ENCODE assay signal across 8 cellular contexts in the genomic region with DNA sequence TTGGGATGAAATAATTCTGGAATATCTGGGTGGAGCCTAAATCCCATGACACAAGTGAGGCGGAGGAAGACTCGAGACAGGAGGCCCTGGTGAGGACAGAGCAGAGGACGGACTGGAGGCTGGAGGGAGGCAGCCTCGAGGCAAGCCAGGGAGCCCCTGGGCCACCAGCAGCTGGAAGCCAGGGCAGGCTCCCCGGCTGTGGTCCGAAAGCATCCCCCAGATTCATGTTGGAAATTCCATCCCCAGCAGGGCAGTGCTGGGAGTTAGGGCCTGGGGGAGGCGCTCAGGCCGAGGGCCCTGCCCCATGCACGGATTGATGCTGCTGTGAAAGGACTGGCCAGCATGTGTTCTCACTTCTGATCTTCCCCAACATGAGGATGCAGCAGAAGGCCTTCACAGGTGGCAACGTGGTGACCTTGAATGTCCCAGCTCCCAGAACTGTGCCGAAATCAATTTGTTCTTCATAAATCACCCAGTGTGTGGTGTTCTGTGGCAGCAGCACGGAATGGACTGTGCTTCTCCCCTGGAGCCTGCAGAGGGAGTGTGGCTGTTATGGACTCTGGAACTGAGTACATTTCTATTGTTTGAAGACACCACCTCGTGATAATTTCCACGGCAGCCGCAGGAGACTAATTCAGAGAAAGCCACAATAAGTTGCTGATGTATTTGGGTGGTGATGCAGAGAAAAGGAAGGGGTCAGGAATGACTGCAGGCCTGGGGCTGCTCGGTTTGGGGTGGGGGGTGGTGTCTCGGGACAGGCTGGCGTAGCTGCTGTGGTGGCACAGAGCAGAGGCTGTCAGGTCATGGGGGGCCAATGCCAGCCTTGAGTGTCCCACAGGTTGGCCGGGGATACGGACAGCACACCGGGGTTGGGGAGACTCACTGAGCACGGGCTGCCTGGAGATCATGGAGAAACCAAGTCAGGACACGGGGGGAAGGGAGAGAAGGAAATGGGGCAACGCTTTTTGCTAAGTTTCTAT. TPM values are rescaled to one million over a fixed set of nuclear protein-coding genes. Genes with fewer than 3 reads are reported as not detected.
A peak's percentile ranks its signal among the peaks of the same experiment; 100 is the strongest.
DNase-seq lines count a peak whose midpoint lies in the region; ATAC-seq and TF ChIP-seq lines count a peak whose summit lies in the region.

No MANE protein-coding gene starts in this region.

- H3K4me3 Mint-ChIP-seq in central memory CD8-positive, alpha-beta T cell, result no peak overlapping the region
- no peak overlapping the region for H3K4me3 Mint-ChIP-seq in natural killer cell treated with Interleukin-12 subunit alpha and Interleukin-12 subunit beta and Interleukin-15 and Interleukin-18, amount 100 ng/mL, for 72 hours
- no peak overlapping the region for H3K4me3 Mint-ChIP-seq in activated T-helper 2 cell treated with anti-CD3 and anti-CD28 coated beads, Interferon-gamma antibody, Interleukin-2, Interleukin-4, amounts not matched to agents 10 μg/mL and 5 μg/mL and 100 μg/mL, durations not matched to agents 14 hours and 24 hours and 36 hours (ENCODE audit: low read depth)

- H3K4me3 ChIP-seq in Jurkat, Clone E6-1 (ENCODE audit: low read length), result no peak overlapping the region
- H3K4me3 ChIP-seq in MM.1S (ENCODE audit: low read length) (no peak overlapping the region), aorta (ENCODE audit: low read length in 2 of 2) (no peak overlapping the region)

- H3K27ac ChIP-seq in MM.1S (ENCODE audit: low read length) (no peak overlapping the region), aorta (ENCODE audit: low read depth in 1 of 2, low read length in 2 of 2) (no peak overlapping the region)

- 88 to 91% methylated on average over 24 of the region's 24 CpGs for WGBS in aorta, 2 donors

- H3K27me3 ChIP-seq in MM.1S (replicated peaks; ENCODE audit: insufficient read depth, low read length), result no peaks in the 10 kb centered on the region
- H3K27me3 ChIP-seq in aorta (ENCODE audit: control insufficient read depth in 1 of 2, insufficient read depth in 2 of 2, low read length in 1 of 2), result no peaks in the 10 kb centered on the region

- H3F3A ChIP-seq in MM.1S (ENCODE audit: insufficient read depth, low read length), result no peaks in the 10 kb centered on the region

- H2AFZ ChIP-seq in MM.1S (ENCODE audit: low read length), result no peak overlapping the region

- peak overlapping the region; percentile 71 for H3K27ac Mint-ChIP-seq in central memory CD8-positive, alpha-beta T cell (ENCODE audit: low read depth)
- H3K27ac Mint-ChIP-seq in natural killer cell treated with Interleukin-12 subunit alpha and Interleukin-12 subunit beta and Interleukin-15 and Interleukin-18, amount 100 ng/mL, for 72 hours, result peak overlapping the region in 1 of 2 donors; percentile 20
- no peak overlapping the region for H3K27ac Mint-ChIP-seq in activated T-helper 2 cell treated with anti-CD3 and anti-CD28 coated beads, Interferon-gamma antibody, Interleukin-2, Interleukin-4, amounts not matched to agents 10 μg/mL and 5 μg/mL and 100 μg/mL, durations not matched to agents 14 hours and 24 hours and 36 hours

- H3K36me3 ChIP-seq in MM.1S (replicated peaks; ENCODE audit: insufficient read depth, low read length) (peaks cover 2% of the 10 kb centered on the region; the same call in 1 of the 2 replicates), aorta (ENCODE audit: control insufficient read depth in 1 of 2, insufficient read depth in 2 of 2, low read length in 1 of 2) (peaks cover 13 to 17% of the 10 kb centered on the region in 2 donors)

- no peak for ATAC-seq in central memory CD8-positive, alpha-beta T cell (replicated peaks; ENCODE audit: extremely low read depth, poor library complexity, severe bottlenecking)
- ATAC-seq in natural killer cell treated with Interleukin-12 subunit alpha and Interleukin-12 subunit beta and Interleukin-15 and Interleukin-18, amount 100 ng/mL, for 72 hours, result no peak
- no peak for ATAC-seq in aorta (ENCODE audit: low FRiP score)

- peak; percentile 34 for DNase-seq in EH (ENCODE audit: low read depth)
- DNase-seq in Jurkat, Clone E6-1 (ENCODE audit: low read depth, low spot score), result peak; percentile 32
- no peak for DNase-seq in central memory CD8-positive, alpha-beta T cell (ENCODE audit: low spot score in 2 of 2)
- DNase-seq in natural killer cell treated with Interleukin-12 subunit alpha and Interleukin-12 subunit beta and Interleukin-15 and Interleukin-18, amount 100 ng/mL, for 72 hours (ENCODE audit: low spot score), result peak; percentile 56
- no peak for DNase-seq in MM.1S
- no peak for DNase-seq in activated T-helper 2 cell treated with anti-CD3 and anti-CD28 coated beads, Interferon-gamma antibody, Interleukin-2, Interleukin-4, amounts not matched to agents 10 μg/mL and 5 μg/mL and 100 μg/mL, durations not matched to agents 14 hours and 24 hours and 36 hours (ENCODE audit: low spot score)
- no peak for DNase-seq in NCI-H510A treated with DMSO at 0.1 percent for 48 hours (lab: John Stamatoyannopoulos, UW)
- DNase-seq in aorta, result no peak

- H3K27me3 Mint-ChIP-seq in central memory CD8-positive, alpha-beta T cell, result no peaks in the 10 kb centered on the region
- no peaks in the 10 kb centered on the region for H3K27me3 Mint-ChIP-seq in natural killer cell treated with Interleukin-12 subunit alpha and Interleukin-12 subunit beta and Interleukin-15 and Interleukin-18, amount 100 ng/mL, for 72 hours
- H3K27me3 Mint-ChIP-seq in activated T-helper 2 cell treated with anti-CD3 and anti-CD28 coated beads, Interferon-gamma antibody, Interleukin-2, Interleukin-4, amounts not matched to agents 10 μg/mL and 5 μg/mL and 100 μg/mL, durations not matched to agents 14 hours and 24 hours and 36 hours (ENCODE audit: low read depth), result no peaks in the 10 kb centered on the region

- no peaks in the 10 kb centered on the region for H3K79me2 ChIP-seq in MM.1S (ENCODE audit: low read length)

- no peak for TF ChIP-seq CTCF in MM.1S (IDR thresholded peaks at IDR 0.05; ENCODE audit: low read length)

- H3K4me2 ChIP-seq in MM.1S (ENCODE audit: low read depth, low read length), result no peak overlapping the region

- no peaks in the 10 kb centered on the region for H3K9me3 Mint-ChIP-seq in central memory CD8-positive, alpha-beta T cell
- no peaks in the 10 kb centered on the region for H3K9me3 Mint-ChIP-seq in natural killer cell treated with Interleukin-12 subunit alpha and Interleukin-12 subunit beta and Interleukin-15 and Interleukin-18, amount 100 ng/mL, for 72 hours
- H3K9me3 Mint-ChIP-seq in activated T-helper 2 cell treated with anti-CD3 and anti-CD28 coated beads, Interferon-gamma antibody, Interleukin-2, Interleukin-4, amounts not matched to agents 10 μg/mL and 5 μg/mL and 100 μg/mL, durations not matched to agents 14 hours and 24 hours and 36 hours, result no peaks in the 10 kb centered on the region

- no peak overlapping the region for H3K9ac ChIP-seq in MM.1S (ENCODE audit: low read length)

- H4K20me1 ChIP-seq in MM.1S (ENCODE audit: insufficient read depth, low read length), result no peaks in the 10 kb centered on the region

- H3K36me3 Mint-ChIP-seq in central memory CD8-positive, alpha-beta T cell (ENCODE audit: insufficient read depth), result peaks cover 33% of the 10 kb centered on the region
- peaks cover 7% of the 10 kb centered on the region for H3K36me3 Mint-ChIP-seq in natural killer cell treated with Interleukin-12 subunit alpha and Interleukin-12 subunit beta and Interleukin-15 and Interleukin-18, amount 100 ng/mL, for 72 hours
- peaks cover 57% of the 10 kb centered on the region for H3K36me3 Mint-ChIP-seq in activated T-helper 2 cell treated with anti-CD3 and anti-CD28 coated beads, Interferon-gamma antibody, Interleukin-2, Interleukin-4, amounts not matched to agents 10 μg/mL and 5 μg/mL and 100 μg/mL, durations not matched to agents 14 hours and 24 hours and 36 hours (ENCODE audit: low read depth)

- H3K9me3 ChIP-seq in MM.1S (replicated peaks; ENCODE audit: insufficient read depth, low read length) (no peaks in the 10 kb centered on the region), aorta (ENCODE audit: control insufficient read depth, low read length) (peaks cover 17% of the 10 kb centered on the region)

- no peaks in the 10 kb centered on the region for H3K9me2 ChIP-seq in MM.1S (replicated peaks; ENCODE audit: insufficient read depth, low read length)

- H3K4me1 ChIP-seq in MM.1S (ENCODE audit: low read length) (no peaks in the 10 kb centered on the region), aorta (ENCODE audit: control insufficient read depth in 1 of 2, insufficient read depth in 2 of 2, low read length in 2 of 2) (no peaks in the 10 kb centered on the region)

- H3K4me1 Mint-ChIP-seq in central memory CD8-positive, alpha-beta T cell, result peaks cover 47% of the 10 kb centered on the region
- H3K4me1 Mint-ChIP-seq in natural killer cell treated with Interleukin-12 subunit alpha and Interleukin-12 subunit beta and Interleukin-15 and Interleukin-18, amount 100 ng/mL, for 72 hours (ENCODE audit: low read depth in 2 of 2), result peaks cover 32 to 36% of the 10 kb centered on the region in 2 donors
- H3K4me1 Mint-ChIP-seq in activated T-helper 2 cell treated with anti-CD3 and anti-CD28 coated beads, Interferon-gamma antibody, Interleukin-2, Interleukin-4, amounts not matched to agents 10 μg/mL and 5 μg/mL and 100 μg/mL, durations not matched to agents 14 hours and 24 hours and 36 hours (ENCODE audit: low read depth), result peaks cover 4% of the 10 kb centered on the region

- intact Hi-C loops in activated T-helper 2 cell treated with anti-CD3 and anti-CD28 coated beads, Interferon-gamma antibody, Interleukin-2, Interleukin-4, amounts not matched to agents 10 μg/mL and 5 μg/mL and 100 μg/mL, durations not matched to agents 14 hours and 24 hours and 36 hours (cut with micrococcal nuclease), result no loop called here
- intact Hi-C loops in aorta (cut with DNase I), result no loop called here

RNA-seq across cellular contexts. Expression of gene PCGF3, which starts 56.9 kb away (rescaled TPM):
- polyA plus RNA-seq in Jurkat, Clone E6-1 (2012; ENCODE audit: insufficient read depth, insufficient read length), result 62.7 TPM
- 10 to 100 TPM; 50.6 to 54.3 TPM for total RNA-seq in natural killer cell treated with Interleukin-12 subunit alpha and Interleukin-12 subunit beta and Interleukin-15 and Interleukin-18, amount 100 ng/mL, for 72 hours
- total RNA-seq in activated T-helper 2 cell treated with anti-CD3 and anti-CD28 coated beads, Interferon-gamma antibody, Interleukin-2, Interleukin-4, amounts not matched to agents 10 μg/mL and 5 μg/mL and 100 μg/mL, durations not matched to agents 14 hours and 24 hours and 36 hours, result 35.0 and 39.2 TPM in 2 replicates
- total RNA-seq in aorta, result 10 to 100 TPM; 35.7 to 59.4 TPM
- polyA plus RNA-seq in aorta, result 10 to 100 TPM; 17.7 to 38.3 TPM

Comparison
In these comparisons a context has a peak if more than half of its experiments do, and no peak if none do; other contexts are left out.
1. DNase-seq: peak in EH (single experiment), Jurkat, Clone E6-1 (single experiment) and natural killer cell treated with Interleukin-12 subunit alpha and Interleukin-12 subunit beta and Interleukin-15 and Interleukin-18, amount 100 ng/mL, for 72 hours (single experiment); none in central memory CD8-positive, alpha-beta T cell (0 of 2), MM.1S (single experiment), activated T-helper 2 cell treated with anti-CD3 and anti-CD28 coated beads, Interferon-gamma antibody, Interleukin-2, Interleukin-4, amounts not matched to agents 10 μg/mL and 5 μg/mL and 100 μg/mL, durations not matched to agents 14 hours and 24 hours and 36 hours (single experiment), NCI-H510A treated with DMSO at 0.1 percent for 48 hours (single experiment) and aorta (0 of 2).